2 cellular contexts compared by ENCODE assay signal in genomic region chr4:118254368-118254767, GRCh38.
TF ChIP-seq lines count a peak whose summit lies in the region.

No MANE protein-coding gene starts in this region.

TF ChIP-seq in HepG2, 621 proteins besides CTCF, POLR2A, EP300 and RAD21:
- TF ChIP-seq, protein P1, sequence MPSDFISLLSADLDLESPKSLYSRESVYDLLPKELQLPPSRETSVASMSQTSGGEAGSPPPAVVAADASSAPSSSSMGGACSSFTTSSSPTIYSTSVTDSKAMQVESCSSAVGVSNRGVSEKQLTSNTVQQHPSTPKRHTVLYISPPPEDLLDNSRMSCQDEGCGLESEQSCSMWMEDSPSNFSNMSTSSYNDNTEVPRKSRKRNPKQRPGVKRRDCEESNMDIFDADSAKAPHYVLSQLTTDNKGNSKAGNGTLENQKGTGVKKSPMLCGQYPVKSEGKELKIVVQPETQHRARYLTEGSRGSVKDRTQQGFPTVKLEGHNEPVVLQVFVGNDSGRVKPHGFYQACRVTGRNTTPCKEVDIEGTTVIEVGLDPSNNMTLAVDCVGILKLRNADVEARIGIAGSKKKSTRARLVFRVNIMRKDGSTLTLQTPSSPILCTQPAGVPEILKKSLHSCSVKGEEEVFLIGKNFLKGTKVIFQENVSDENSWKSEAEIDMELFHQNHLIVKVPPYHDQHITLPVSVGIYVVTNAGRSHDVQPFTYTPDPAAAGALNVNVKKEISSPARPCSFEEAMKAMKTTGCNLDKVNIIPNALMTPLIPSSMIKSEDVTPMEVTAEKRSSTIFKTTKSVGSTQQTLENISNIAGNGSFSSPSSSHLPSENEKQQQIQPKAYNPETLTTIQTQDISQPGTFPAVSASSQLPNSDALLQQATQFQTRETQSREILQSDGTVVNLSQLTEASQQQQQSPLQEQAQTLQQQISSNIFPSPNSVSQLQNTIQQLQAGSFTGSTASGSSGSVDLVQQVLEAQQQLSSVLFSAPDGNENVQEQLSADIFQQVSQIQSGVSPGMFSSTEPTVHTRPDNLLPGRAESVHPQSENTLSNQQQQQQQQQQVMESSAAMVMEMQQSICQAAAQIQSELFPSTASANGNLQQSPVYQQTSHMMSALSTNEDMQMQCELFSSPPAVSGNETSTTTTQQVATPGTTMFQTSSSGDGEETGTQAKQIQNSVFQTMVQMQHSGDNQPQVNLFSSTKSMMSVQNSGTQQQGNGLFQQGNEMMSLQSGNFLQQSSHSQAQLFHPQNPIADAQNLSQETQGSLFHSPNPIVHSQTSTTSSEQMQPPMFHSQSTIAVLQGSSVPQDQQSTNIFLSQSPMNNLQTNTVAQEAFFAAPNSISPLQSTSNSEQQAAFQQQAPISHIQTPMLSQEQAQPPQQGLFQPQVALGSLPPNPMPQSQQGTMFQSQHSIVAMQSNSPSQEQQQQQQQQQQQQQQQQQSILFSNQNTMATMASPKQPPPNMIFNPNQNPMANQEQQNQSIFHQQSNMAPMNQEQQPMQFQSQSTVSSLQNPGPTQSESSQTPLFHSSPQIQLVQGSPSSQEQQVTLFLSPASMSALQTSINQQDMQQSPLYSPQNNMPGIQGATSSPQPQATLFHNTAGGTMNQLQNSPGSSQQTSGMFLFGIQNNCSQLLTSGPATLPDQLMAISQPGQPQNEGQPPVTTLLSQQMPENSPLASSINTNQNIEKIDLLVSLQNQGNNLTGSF (CRISPR knock-in tag; IDR thresholded peaks at IDR 0.05): no peak
- TF ChIP-seq ISX (CRISPR knock-in tag; conservative IDR thresholded peaks at IDR 0.05) (no peak), WIZ (CRISPR knock-in tag; IDR thresholded peaks at IDR 0.05) (no peak), SNAPC5 (CRISPR knock-in tag; IDR thresholded peaks at IDR 0.05; ENCODE audit: borderline replicate concordance) (no peak), POGZ (CRISPR knock-in tag; IDR thresholded peaks at IDR 0.05) (no peak), MAFK (conservative IDR thresholded peaks at IDR 0.05 in 1 of 2, IDR thresholded peaks at IDR 0.05 in 1 of 2; ENCODE audit: low read length in 2 of 2) (peak in 1 of 2 experiments; percentile 68; a peak in 2 of 4 replicates), HOXA5 (CRISPR knock-in tag; IDR thresholded peaks at IDR 0.05) (no peak), MAFF (IDR thresholded peaks at IDR 0.05; ENCODE audit: low read depth, low read length) (0 out of 2 replicates have a peak, but pooled peaks have one; percentile 24)
- TF ChIP-seq, protein P2, sequence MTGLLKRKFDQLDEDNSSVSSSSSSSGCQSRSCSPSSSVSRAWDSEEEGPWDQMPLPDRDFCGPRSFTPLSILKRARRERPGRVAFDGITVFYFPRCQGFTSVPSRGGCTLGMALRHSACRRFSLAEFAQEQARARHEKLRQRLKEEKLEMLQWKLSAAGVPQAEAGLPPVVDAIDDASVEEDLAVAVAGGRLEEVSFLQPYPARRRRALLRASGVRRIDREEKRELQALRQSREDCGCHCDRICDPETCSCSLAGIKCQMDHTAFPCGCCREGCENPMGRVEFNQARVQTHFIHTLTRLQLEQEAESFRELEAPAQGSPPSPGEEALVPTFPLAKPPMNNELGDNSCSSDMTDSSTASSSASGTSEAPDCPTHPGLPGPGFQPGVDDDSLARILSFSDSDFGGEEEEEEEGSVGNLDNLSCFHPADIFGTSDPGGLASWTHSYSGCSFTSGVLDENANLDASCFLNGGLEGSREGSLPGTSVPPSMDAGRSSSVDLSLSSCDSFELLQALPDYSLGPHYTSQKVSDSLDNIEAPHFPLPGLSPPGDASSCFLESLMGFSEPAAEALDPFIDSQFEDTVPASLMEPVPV (CRISPR knock-in tag; IDR thresholded peaks at IDR 0.05): no peak

TF ChIP-seq in K562, 482 proteins besides CTCF, POLR2A, EP300 and RAD21 (continued from another document):
- TF ChIP-seq RERE (CRISPR knock-in tag; IDR thresholded peaks at IDR 0.05; ENCODE audit: borderline replicate concordance) (no peak), KLF6 (CRISPR knock-in tag; IDR thresholded peaks at IDR 0.05; ENCODE audit: borderline replicate concordance) (no peak), MBD2 (IDR thresholded peaks at IDR 0.05; ENCODE audit: borderline replicate concordance, low read depth) (no peak), ATF1 (CRISPR knock-in tag; IDR thresholded peaks at IDR 0.05) (no peak), ATF1 (tag; IDR thresholded peaks at IDR 0.05) (no peak), ZNF717 (CRISPR knock-in tag; IDR thresholded peaks at IDR 0.05) (no peak), TFAP4 (CRISPR knock-in tag; IDR thresholded peaks at IDR 0.05; ENCODE audit: borderline replicate concordance) (no peak), RCOR1 (IDR thresholded peaks at IDR 0.05; ENCODE audit: borderline replicate concordance in 1 of 2, low read depth in 2 of 2, low read length in 2 of 2) (no peak), ZBTB34 (CRISPR knock-in tag; IDR thresholded peaks at IDR 0.05) (no peak), MAFF (IDR thresholded peaks at IDR 0.05; ENCODE audit: low read length) (no peak)
- TF ChIP-seq, protein P3, sequence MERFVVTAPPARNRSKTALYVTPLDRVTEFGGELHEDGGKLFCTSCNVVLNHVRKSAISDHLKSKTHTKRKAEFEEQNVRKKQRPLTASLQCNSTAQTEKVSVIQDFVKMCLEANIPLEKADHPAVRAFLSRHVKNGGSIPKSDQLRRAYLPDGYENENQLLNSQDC (CRISPR knock-in tag; IDR thresholded peaks at IDR 0.05): no peak
- TF ChIP-seq, protein P4, sequence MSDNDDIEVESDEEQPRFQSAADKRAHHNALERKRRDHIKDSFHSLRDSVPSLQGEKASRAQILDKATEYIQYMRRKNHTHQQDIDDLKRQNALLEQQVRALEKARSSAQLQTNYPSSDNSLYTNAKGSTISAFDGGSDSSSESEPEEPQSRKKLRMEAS (CRISPR knock-in tag; IDR thresholded peaks at IDR 0.05): no peak
